ENCODE assay signal across 8 cellular contexts in genomic region chr16:57185945-57186629, GRCh38. TPM values are rescaled to one million over a fixed set of nuclear protein-coding genes. Genes with fewer than 3 reads are reported as not detected.
DNase-seq lines count a peak whose midpoint lies in the region; ATAC-seq and TF ChIP-seq lines count a peak whose summit lies in the region.

Gene PSME3IP1, minus strand, starts transcription at chr16:57186039. Its CDS starts 12,185 bp downstream, at chr16:57173854.
Gene RSPRY1, plus strand, starts transcription at chr16:57186329. Its CDS starts 18,330 bp downstream, at chr16:57204659.

- peak within 1 kb of the TSS; percentile 93 for H3K9ac ChIP-seq in Karpas-422 (ENCODE audit: low read length)

- H3K9me3 ChIP-seq in Karpas-422 (ENCODE audit: low read length) (no peaks in the 10 kb centered on the region), esophagus muscularis mucosa (no peaks in the 10 kb centered on the region), muscle layer of duodenum (ENCODE audit: control insufficient read depth in 1 of 2, low read length in 2 of 2) (no peaks in the 10 kb centered on the region)

- TF ChIP-seq POLR2A in esophagus muscularis mucosa (IDR thresholded peaks at IDR 0.05; ENCODE audit: low read depth) = peak; percentile 34

- 1% methylated on average over 19 of the region's 55 CpGs for WGBS in esophagus muscularis mucosa

- H3K36me3 ChIP-seq in Karpas-422 (ENCODE audit: insufficient read depth, low read length) (peaks cover 3% of the 10 kb centered on the region), esophagus muscularis mucosa (no peaks in the 10 kb centered on the region), muscle layer of duodenum (ENCODE audit: control insufficient read depth in 1 of 2, insufficient read depth in 2 of 2, low read length in 2 of 2) (peaks cover 0 to 5% of the 10 kb centered on the region in 2 donors)

- H3K4me1 ChIP-seq in Karpas-422 (ENCODE audit: low read length) (peaks cover 38% of the 10 kb centered on the region), esophagus muscularis mucosa (peaks cover 26 to 54% (median 41%) of the 10 kb centered on the region in 4 donors), muscle layer of duodenum (ENCODE audit: control insufficient read depth in 1 of 2, insufficient read depth in 2 of 2, low read length in 2 of 2) (peaks cover 8 to 35% of the 10 kb centered on the region in 2 donors)

- H2AFZ ChIP-seq in Karpas-422 (ENCODE audit: low read length) = peak within 1 kb of the TSS; percentile 62; the same call in 1 of the 2 replicates

- peak within 1 kb of the TSS; percentile 96 for H3K4me3 ChIP-seq in Karpas-422 (ENCODE audit: low read length)
- H3K4me3 ChIP-seq in esophagus muscularis mucosa = peak within 1 kb of the TSS; percentile 86 to 99 (median 94)
- peak within 1 kb of the TSS; percentile 89 to 95 for H3K4me3 ChIP-seq in muscle layer of duodenum (ENCODE audit: low read depth in 1 of 2, low read length in 2 of 2)

- TF ChIP-seq EP300 in esophagus muscularis mucosa (IDR thresholded peaks at IDR 0.05) = no peak

- H3K4me2 ChIP-seq in Karpas-422 (ENCODE audit: low read depth, low read length, poor library complexity, severe bottlenecking) = peak within 1 kb of the TSS; percentile 91

- intact Hi-C loops in esophagus muscularis mucosa (cut with DNase I) = loop anchor here (5.0 to 10.0 kb wide), 2 partner anchors 56 to 349 kb away; partner anchors contain the start of gene CCDC102A

- no peaks in the 10 kb centered on the region for H3K9me2 ChIP-seq in Karpas-422 (replicated peaks; ENCODE audit: insufficient read depth, low read length)

- DNase-seq in DMS79 treated with DMSO at 0.1 percent for 48 hours (lab: John Stamatoyannopoulos, UW) (peak; percentile 87), Karpas-422 (peak; percentile 100), RKO (ENCODE audit: low spot score) (peak; percentile 99), activated T-helper 1 cell treated with Interleukin-2 at 50 U/mL for 16 hours (ENCODE audit: low read depth) (peak; percentile 98), esophagus muscularis mucosa (ENCODE audit: extremely low spot score) (peak; percentile 100)
- DNase-seq in stimulated activated CD8-positive, alpha-beta memory T cell treated with anti-CD3 and anti-CD28 coated beads, Interleukin-7, amount 100 ng/mL, for 4 hours (ENCODE audit: low read depth in 2 of 2) = peak; percentile 94 to 99

- H4K20me1 ChIP-seq in Karpas-422 (ENCODE audit: insufficient read depth, low read depth, low read length) = no peaks in the 10 kb centered on the region

- no peaks in the 10 kb centered on the region for H3K27me3 ChIP-seq in Karpas-422 (ENCODE audit: low read length)
- no peaks in the 10 kb centered on the region for H3K27me3 ChIP-seq in esophagus muscularis mucosa
- no peaks in the 10 kb centered on the region for H3K27me3 ChIP-seq in muscle layer of duodenum (ENCODE audit: low read depth, low read length)

- ATAC-seq in GM21825 (IDR thresholded peaks at IDR 0.05; ENCODE audit: unreplicated experiment) = peak; percentile 86

- H3K79me2 ChIP-seq in Karpas-422 (ENCODE audit: low read length) = peaks cover 96% of the 10 kb centered on the region

- TF ChIP-seq CTCF in esophagus muscularis mucosa (IDR thresholded peaks at IDR 0.05) = no peak

- H3K27ac ChIP-seq in Karpas-422 (ENCODE audit: low read length) (peak within 1 kb of the TSS; percentile 60), esophagus muscularis mucosa (replicated peaks in 1 of 4) (peak within 1 kb of the TSS; percentile 96 to 98 (median 97)), muscle layer of duodenum (ENCODE audit: low read length) (peak within 1 kb of the TSS; percentile 92)

RNA-seq across cellular contexts. Expression of gene PSME3IP1, which starts in this region (rescaled TPM):
- 84.0 and 98.4 TPM in 2 replicates for total RNA-seq in Karpas-422 (2014; rRNA removed; shearing (Covaris generic); ENCODE audit: low replicate concordance)
- total RNA-seq in esophagus muscularis mucosa = 10 to 100 TPM; 47.8 to 60.7 (median 57.5) TPM

RNA-seq across cellular contexts. Expression of gene RSPRY1, which starts in this region (rescaled TPM):
- 23.7 and 26.4 TPM in 2 replicates for total RNA-seq in Karpas-422 (2014; rRNA removed; shearing (Covaris generic); ENCODE audit: low replicate concordance)
- total RNA-seq in esophagus muscularis mucosa = 10 to 100 TPM; 22.4 to 30.7 (median 25.7) TPM

Comparison
In these comparisons a context has a peak if more than half of its experiments do, and no peak if none do; other contexts are left out.
1. Peak in every context shown above with its lines: DNase-seq, ATAC-seq, H3K4me3 ChIP-seq and H3K27ac ChIP-seq.